ENCODE assay signal across 2 cellular contexts in the genomic region with DNA sequence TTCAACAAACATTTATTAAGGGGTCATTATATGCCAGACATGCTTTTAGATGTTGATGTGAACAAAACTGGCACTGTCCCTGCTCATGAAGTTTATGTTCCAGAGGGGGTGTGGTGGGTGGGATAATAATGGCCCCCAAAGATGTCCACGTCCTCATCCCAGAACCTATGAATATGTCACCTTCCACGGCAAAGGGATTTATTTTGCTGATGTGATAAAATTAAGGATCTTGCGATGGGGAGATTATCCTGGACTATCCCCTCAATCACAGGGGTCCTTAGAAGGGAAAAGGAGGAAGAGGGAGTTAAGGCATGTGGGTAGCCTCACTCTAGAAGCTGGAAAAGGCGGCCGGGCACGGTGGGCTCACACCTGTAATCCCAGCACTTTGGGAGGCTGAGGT.
TF ChIP-seq lines count a peak whose summit lies in the region.

No MANE protein-coding gene starts in this region.

TF ChIP-seq in HepG2, 621 proteins besides CTCF, POLR2A, EP300 and RAD21:
- TF ChIP-seq IKZF4 (CRISPR knock-in tag; IDR thresholded peaks at IDR 0.05; ENCODE audit: borderline replicate concordance, low read depth, not compliant biosample characterization) (no peak), GTF2F1 (IDR thresholded peaks at IDR 0.05; ENCODE audit: low read length) (no peak), ZNF331 (CRISPR knock-in tag; IDR thresholded peaks at IDR 0.05) (no peak), ZSCAN31 (CRISPR knock-in tag; IDR thresholded peaks at IDR 0.05; ENCODE audit: low read depth) (no peak), MAFK (conservative IDR thresholded peaks at IDR 0.05 in 1 of 2, IDR thresholded peaks at IDR 0.05 in 1 of 2; ENCODE audit: low read length in 2 of 2) (peak; percentile 70 to 72; a peak in 3 of 4 replicates), MAFF (IDR thresholded peaks at IDR 0.05; ENCODE audit: low read depth, low read length) (peak; percentile 56), ZNF747 (CRISPR knock-in tag; IDR thresholded peaks at IDR 0.05; ENCODE audit: borderline replicate concordance) (no peak), ZMYM3 (CRISPR knock-in tag; IDR thresholded peaks at IDR 0.05) (no peak)

TF ChIP-seq in HEK293, 187 proteins besides CTCF, POLR2A, EP300 and RAD21:
- 0 out of 2 replicates have a peak, but pooled peaks have one; percentile 11 for TF ChIP-seq PATZ1 (tag by site-specific recombination; IDR thresholded peaks at IDR 0.05)
- TF ChIP-seq ZNF133 (tag by site-specific recombination; IDR thresholded peaks at IDR 0.05) = no peak
- peak; percentile 73 for TF ChIP-seq ZNF335 (tag by site-specific recombination; conservative IDR thresholded peaks at IDR 0.05)
- TF ChIP-seq KLF9 (tag by site-specific recombination; IDR thresholded peaks at IDR 0.05; ENCODE audit: low read depth) = 0 out of 2 replicates have a peak, but pooled peaks have one; percentile 18
